Comparison of ENCODE assay signal across 19 cellular contexts in the genomic region with DNA sequence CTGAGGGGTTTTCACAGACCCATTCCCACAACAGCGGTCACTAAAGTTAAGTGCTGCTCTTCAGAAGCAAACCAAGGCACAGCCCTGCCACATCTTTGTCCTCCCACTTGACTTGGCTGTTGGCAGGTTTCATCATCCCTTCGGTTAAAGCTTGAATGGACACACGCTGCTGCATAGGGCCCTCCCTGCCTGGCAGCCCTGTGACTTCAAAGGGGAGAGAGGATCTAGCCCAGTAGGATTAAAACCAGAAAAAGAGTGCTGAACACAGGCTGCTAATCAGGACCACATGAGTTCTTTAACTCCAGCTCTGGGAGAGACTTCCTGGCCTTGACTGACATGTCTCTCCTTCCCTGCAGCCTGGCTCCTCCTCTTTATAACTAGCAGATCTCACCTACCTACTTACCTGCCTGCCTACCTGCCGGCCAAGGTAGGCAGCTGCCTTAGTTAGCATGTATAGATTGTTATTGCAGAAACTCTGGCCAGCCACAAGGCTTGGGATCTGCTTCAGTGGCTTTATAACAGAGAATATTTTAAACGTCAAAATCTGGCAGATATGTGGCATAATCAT. TPM values are rescaled to one million over a fixed set of nuclear protein-coding genes. Genes with fewer than 3 reads are reported as not detected.
A peak's percentile ranks its signal among the peaks of the same experiment; 100 is the strongest.
DNase-seq lines count a peak whose midpoint lies in the region; ATAC-seq and TF ChIP-seq lines count a peak whose summit lies in the region.
"Had no signal": no experiment of that assay in that cellular context is flagged by ENCODE, and none has a peak within 500 bp of the region (broad histone marks: within the 10 kb centered on the region; RNA-seq: fewer than 3 reads in every experiment).

No MANE protein-coding gene starts in this region.

- peak overlapping the region; percentile 39 to 63; a peak in 3 of 4 replicates for H3K27ac ChIP-seq in SK-N-SH (ENCODE audit: low read depth in 2 of 2, low read length in 1 of 2)
- peak overlapping the region; percentile 69 to 85 for H3K27ac ChIP-seq in thoracic aorta
- H3K27ac ChIP-seq: esophagus muscularis mucosa, prostate gland, uterus had no signal

- no peaks in the 10 kb centered on the region for H3K4me1 Mint-ChIP-seq in T-cell
- H3K4me1 Mint-ChIP-seq: central memory CD8-positive, alpha-beta T cell had no signal

- no peaks in the 10 kb centered on the region for H4K20me1 ChIP-seq in SK-N-SH (ENCODE audit: insufficient read depth)

- TF ChIP-seq EP300 in SK-N-SH (IDR thresholded peaks at IDR 0.05; ENCODE audit: borderline replicate concordance in 1 of 2, low read depth in 1 of 2, low read length in 1 of 2), result no peak

- no peak overlapping the region for H3K27ac Mint-ChIP-seq in T-cell
- H3K27ac Mint-ChIP-seq: activated naive CD4-positive, alpha-beta T cell treated with anti-CD3 and anti-CD28 coated beads for 36 hours had no signal

- no peaks in the 10 kb centered on the region for H3K9me3 Mint-ChIP-seq in T-cell
- H3K9me3 Mint-ChIP-seq: activated naive CD4-positive, alpha-beta T cell treated with anti-CD3 and anti-CD28 coated beads for 36 hours; central memory CD8-positive, alpha-beta T cell had no signal

- H3K27me3 ChIP-seq in SK-N-SH (ENCODE audit: insufficient read depth) (no peaks in the 10 kb centered on the region), thoracic aorta (replicated peaks; ENCODE audit: insufficient read depth) (no peaks in the 10 kb centered on the region)
- H3K27me3 ChIP-seq: uterus had no signal

- no peak overlapping the region; the same call in 1 of the 2 replicates for H3K4me2 ChIP-seq in SK-N-SH

- H2AFZ ChIP-seq in SK-N-SH (ENCODE audit: low read depth), result peak overlapping the region; percentile 62; the same call in 1 of the 2 replicates

- TF ChIP-seq RAD21 in SK-N-SH (IDR thresholded peaks at IDR 0.05; ENCODE audit: low read length), result no peak

- H3K4me3 Mint-ChIP-seq in T-cell, result no peak overlapping the region
- H3K4me3 Mint-ChIP-seq: activated naive CD4-positive, alpha-beta T cell treated with anti-CD3 and anti-CD28 coated beads for 36 hours; central memory CD8-positive, alpha-beta T cell had no signal

- ATAC-seq in esophagus mucosa (peak; percentile 78), thoracic aorta (ENCODE audit: insufficient number of reproducible peaks, low FRiP score, low read depth) (no peak), T-cell (replicated peaks in 1 of 4) (no peak)
- ATAC-seq: Panc1 had no signal

- H3K4me1 ChIP-seq in SK-N-SH (ENCODE audit: control insufficient read depth in 1 of 2, insufficient read depth in 2 of 2, low read depth in 1 of 2, low read length in 1 of 2), result peaks cover 0 to 6% of the 10 kb centered on the region in 2 experiments; a peak in 2 of 4 replicates
- H3K4me1 ChIP-seq in thoracic aorta (ENCODE audit: control insufficient read depth in 1 of 2, low read depth in 2 of 2), result peaks cover 32 to 69% of the 10 kb centered on the region in 2 donors
- H3K4me1 ChIP-seq: prostate gland, uterus had no signal

- H3K9me2 ChIP-seq in SK-N-SH, result no peaks in the 10 kb centered on the region

- DNase-seq in SKM-1 treated with dmso at 0.1 percent for 144 hours (lab: John Stamatoyannopoulos, UW; ENCODE audit: unreplicated experiment) (peak; percentile 6), SKM-1 (lab: John Stamatoyannopoulos, UW; ENCODE audit: unreplicated experiment) (no peak), SK-N-SH (no peak), thoracic aorta (ENCODE audit: low spot score) (no peak), H4 (ENCODE audit: low spot score) (no peak), T-cell (no peak), NAMALWA (ENCODE audit: low spot score) (no peak)
- DNase-seq: activated naive CD4-positive, alpha-beta T cell treated with anti-CD3 and anti-CD28 coated beads for 36 hours; Calu3; Karpas-422; stimulated activated CD4-positive, alpha-beta T cell treated with anti-CD3 and anti-CD28 coated beads, Interleukin-1b, Interleukin-23, amount 100 ng/mL, for 48 hours; uterus had no signal

- H3K9me3 ChIP-seq in SK-N-SH (no peaks in the 10 kb centered on the region), thoracic aorta (no peaks in the 10 kb centered on the region)
- H3K9me3 ChIP-seq: esophagus muscularis mucosa, prostate gland, uterus had no signal

- CTCF ChIA-PET in SK-N-SH (lab: Yijun Ruan, JAX), result interaction anchor here (0.7 to 1.2 kb wide), 3 partner anchors 9 to 689 kb away, joined by 3 read pairs; no protein-coding TSS in a partner anchor
- CTCF ChIA-PET in T-cell (lab: Charles Lee), result no interaction called here

- POLR2A ChIA-PET in SK-N-SH (lab: Yijun Ruan, JAX) (no interaction called here), T-cell (lab: Charles Lee) (no interaction called here)

- no peak overlapping the region for H3K9ac ChIP-seq in SK-N-SH

- 64% methylated on average over 5 of the region's 5 CpGs for WGBS in SK-N-SH (ENCODE audit: low lambda C conversion rate)

- peaks cover 0 to 9% of the 10 kb centered on the region in 2 donors for H3K27me3 Mint-ChIP-seq in T-cell
- H3K27me3 Mint-ChIP-seq: central memory CD8-positive, alpha-beta T cell had no signal

- H3F3A ChIP-seq in SK-N-SH (replicated peaks; ENCODE audit: insufficient read depth), result no peaks in the 10 kb centered on the region

- TF ChIP-seq CTCF in SK-N-SH (IDR thresholded peaks at IDR 0.05) (no peak), thoracic aorta (IDR thresholded peaks at IDR 0.05) (no peak)

- H3K36me3 Mint-ChIP-seq in T-cell, result no peaks in the 10 kb centered on the region

- H3K79me2 ChIP-seq in SK-N-SH (ENCODE audit: insufficient read depth), result no peaks in the 10 kb centered on the region

- H3K4me3 ChIP-seq in SK-N-SH (ENCODE audit: low read depth in 2 of 2, low read length in 1 of 2) (no peak overlapping the region), thoracic aorta (no peak overlapping the region)
- H3K4me3 ChIP-seq: esophagus muscularis mucosa, prostate gland, uterus had no signal

- H3K36me3 ChIP-seq in SK-N-SH (replicated peaks in 1 of 2; ENCODE audit: control insufficient read depth in 1 of 2, insufficient read depth in 2 of 2, low read length in 1 of 2) (no peaks in the 10 kb centered on the region), thoracic aorta (no peaks in the 10 kb centered on the region)
- H3K36me3 ChIP-seq: esophagus muscularis mucosa, prostate gland, uterus had no signal

TF ChIP-seq in SK-N-SH, 30 proteins besides CTCF, POLR2A, EP300 and RAD21:
- TF ChIP-seq TCF12 (IDR thresholded peaks at IDR 0.05) (peak; percentile 48), NRF1 (IDR thresholded peaks at IDR 0.05; ENCODE audit: low read depth, low read length) (no peak)

RNA-seq across cellular contexts. Expression of a gene that starts 49.6 kb away (rescaled TPM):
- polyA plus RNA-seq in SK-N-SH (2012; rRNA removed), result 0.05 TPM in 1 of 2 replicates, not detected in the other
- 0.03 TPM in 1 of 2 replicates, not detected in the other for polyA plus RNA-seq in SK-N-SH (2012; cell fraction: cytosol; rRNA removed)
- polyA plus RNA-seq in SK-N-SH (2012; cell fraction: nucleus; rRNA removed), result 0.01 and 0.04 TPM in 2 replicates
- total RNA-seq in esophagus mucosa (5.1 TPM), thoracic aorta (100 to 1,000 TPM in 1 of 2 donors, 10 to 100 TPM in 1; 40.2 to 177 TPM), T-cell (1 to 10 TPM in 2 of 5 donors, under 1 TPM in 2, not detected in 1; 0.54 to 1.5 (median 0.85) TPM)
- total RNA-seq in H4 (2014; rRNA removed; shearing (Covaris generic)), result 0.15 and 0.25 TPM in 2 replicates
- total RNA-seq: A673; activated CD8-positive, alpha-beta memory T cell treated with anti-CD3 and anti-CD28 coated beads for 36 hours; activated naive CD4-positive, alpha-beta T cell treated with anti-CD3 and anti-CD28 coated beads for 36 hours; Calu3 had no signal
